ENCODE assay signal across 16 cellular contexts in the genomic region with DNA sequence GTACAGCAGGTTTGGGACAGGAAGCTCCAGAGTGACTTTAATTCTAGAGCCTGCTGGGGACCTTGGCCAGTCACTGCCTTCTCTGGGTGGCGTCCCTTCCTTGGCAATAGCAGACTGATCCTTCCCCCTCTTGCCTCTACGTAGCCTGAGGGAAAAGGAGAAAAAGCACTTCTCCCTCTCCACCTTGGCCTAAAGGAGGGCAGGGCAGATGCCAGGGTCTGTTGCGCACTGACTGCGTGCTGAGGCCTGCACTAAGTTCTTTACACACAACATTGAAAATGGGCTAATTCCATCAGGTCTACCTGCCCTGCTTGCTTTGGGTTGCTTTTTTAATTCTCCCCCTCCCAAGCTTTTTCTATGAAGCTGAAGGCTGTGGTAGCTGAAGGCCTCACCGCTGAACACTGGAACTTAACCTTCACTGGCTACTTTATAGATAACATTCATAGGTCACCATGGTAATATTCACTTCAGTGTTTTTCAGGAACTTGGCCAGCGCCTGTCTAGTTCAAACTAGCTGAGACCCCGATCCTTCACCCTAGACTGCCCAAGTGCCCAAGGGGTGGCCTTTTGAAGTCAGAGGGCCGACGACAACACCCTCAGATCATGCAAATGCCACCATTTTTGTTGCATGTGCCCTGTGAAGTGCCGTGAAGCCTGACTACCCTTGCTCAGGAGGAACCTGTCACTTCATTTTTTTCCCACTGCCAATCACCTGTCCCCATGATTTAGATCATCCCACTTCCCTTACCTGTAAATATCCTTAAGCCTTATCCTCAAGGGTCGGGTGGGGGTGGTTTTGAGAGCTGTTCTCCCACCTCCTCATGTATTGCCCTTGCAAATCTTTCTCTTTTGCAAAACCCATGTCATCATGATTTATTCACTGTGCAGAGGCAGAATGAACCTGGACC. TPM values are rescaled to one million over a fixed set of nuclear protein-coding genes. Genes with fewer than 3 reads are reported as not detected.
DNase-seq lines count a peak whose midpoint lies in the region; ATAC-seq, FAIRE-seq and TF ChIP-seq lines count a peak whose summit lies in the region.
"Had no signal": no experiment of that assay in that cellular context is flagged by ENCODE, and none has a peak within 500 bp of the region (broad histone marks: within the 10 kb centered on the region; RNA-seq: fewer than 3 reads in every experiment).

No MANE protein-coding gene starts in this region.

- no peak for ATAC-seq in naive thymus-derived CD8-positive, alpha-beta T cell
- ATAC-seq in naive thymus-derived CD4-positive, alpha-beta T cell = no peak
- no peak for ATAC-seq in stimulated activated naive B cell treated with anti-CD40 and anti-IgM and Interleukin-4, amounts not matched to agents 10 μg/mL and 1 μg/mL and 100 μg/mL, for 72 hours (replicated peaks)
- no peak for ATAC-seq in stimulated activated effector memory CD8-positive, alpha-beta T cell treated with anti-CD3 and anti-CD28 coated beads, Interleukin-12 subunit alpha, Interleukin-12 subunit beta, amount 100 ng/mL, for 72 hours

- H3K4me3 Mint-ChIP-seq in CD4-positive, alpha-beta memory T cell = peak overlapping the region in 1 of 8 donors; percentile 39
- H3K4me3 Mint-ChIP-seq in naive thymus-derived CD8-positive, alpha-beta T cell = no peak overlapping the region
- no peak overlapping the region for H3K4me3 Mint-ChIP-seq in naive thymus-derived CD4-positive, alpha-beta T cell
- no peak overlapping the region for H3K4me3 Mint-ChIP-seq in stimulated activated naive B cell treated with anti-CD40 and anti-IgM and Interleukin-4, amounts not matched to agents 10 μg/mL and 1 μg/mL and 100 μg/mL, for 72 hours
- H3K4me3 Mint-ChIP-seq in stimulated activated effector memory CD8-positive, alpha-beta T cell treated with anti-CD3 and anti-CD28 coated beads, Interleukin-12 subunit alpha, Interleukin-12 subunit beta, amount 100 ng/mL, for 72 hours = no peak overlapping the region
- H3K4me3 Mint-ChIP-seq: CD4-positive, alpha-beta T cell had no signal

- H3K9me3 ChIP-seq in CD4-positive, alpha-beta memory T cell (ENCODE audit: control insufficient read depth in 1 of 2, low read length in 2 of 2) = no peaks in the 10 kb centered on the region
- H3K9me3 ChIP-seq in MM.1S (replicated peaks; ENCODE audit: insufficient read depth, low read length) = no peaks in the 10 kb centered on the region
- H3K9me3 ChIP-seq in naive thymus-derived CD4-positive, alpha-beta T cell (ENCODE audit: control insufficient read depth in 2 of 3, low read length in 3 of 3) = no peaks in the 10 kb centered on the region

- H3K36me3 Mint-ChIP-seq in CD4-positive, alpha-beta memory T cell = no peaks in the 10 kb centered on the region
- H3K36me3 Mint-ChIP-seq in naive thymus-derived CD8-positive, alpha-beta T cell = peaks cover 0 to 1% (median 0%) of the 10 kb centered on the region in 3 donors
- peaks cover 0 to 2% (median 0%) of the 10 kb centered on the region in 5 donors for H3K36me3 Mint-ChIP-seq in naive thymus-derived CD4-positive, alpha-beta T cell
- no peaks in the 10 kb centered on the region for H3K36me3 Mint-ChIP-seq in stimulated activated naive B cell treated with anti-CD40 and anti-IgM and Interleukin-4, amounts not matched to agents 10 μg/mL and 1 μg/mL and 100 μg/mL, for 72 hours
- peaks cover 33% of the 10 kb centered on the region for H3K36me3 Mint-ChIP-seq in stimulated activated effector memory CD8-positive, alpha-beta T cell treated with anti-CD3 and anti-CD28 coated beads, Interleukin-12 subunit alpha, Interleukin-12 subunit beta, amount 100 ng/mL, for 72 hours

- H3K27ac Mint-ChIP-seq in CD4-positive, alpha-beta memory T cell = peak overlapping the region in 6 of 7 donors; percentile 3 to 37 (median 20)
- peak overlapping the region in 7 of 10 donors; percentile 10 to 78 (median 37) for H3K27ac Mint-ChIP-seq in naive thymus-derived CD8-positive, alpha-beta T cell
- H3K27ac Mint-ChIP-seq in naive thymus-derived CD4-positive, alpha-beta T cell = peak overlapping the region in 4 of 9 donors; percentile 26 to 56 (median 39)
- no peak overlapping the region for H3K27ac Mint-ChIP-seq in stimulated activated naive B cell treated with anti-CD40 and anti-IgM and Interleukin-4, amounts not matched to agents 10 μg/mL and 1 μg/mL and 100 μg/mL, for 72 hours
- no peak overlapping the region for H3K27ac Mint-ChIP-seq in stimulated activated effector memory CD8-positive, alpha-beta T cell treated with anti-CD3 and anti-CD28 coated beads, Interleukin-12 subunit alpha, Interleukin-12 subunit beta, amount 100 ng/mL, for 72 hours
- H3K27ac Mint-ChIP-seq: CD4-positive, alpha-beta T cell had no signal

- H3K36me3 ChIP-seq in CD4-positive, alpha-beta memory T cell (ENCODE audit: insufficient read depth, low read length) = no peaks in the 10 kb centered on the region
- H3K36me3 ChIP-seq in MM.1S (replicated peaks; ENCODE audit: insufficient read depth, low read length) = peaks cover 3% of the 10 kb centered on the region; the same call in 1 of the 2 replicates
- no peaks in the 10 kb centered on the region for H3K36me3 ChIP-seq in bronchial epithelial cell (ENCODE audit: control insufficient read depth, insufficient read depth, low read length)
- no peaks in the 10 kb centered on the region for H3K36me3 ChIP-seq in naive thymus-derived CD4-positive, alpha-beta T cell (ENCODE audit: control insufficient read depth in 2 of 3, insufficient read depth in 3 of 3, low read length in 3 of 3)

- POLR2A ChIA-PET in CD4-positive, alpha-beta memory T cell (lab: Charles Lee; ENCODE audit: partially characterized antibody) = no interaction called here
- POLR2A ChIA-PET in naive thymus-derived CD8-positive, alpha-beta T cell (lab: Charles Lee) = interaction anchor here (1.1 kb wide), 1 partner anchor 11 kb away, joined by 4 read pairs; no protein-coding TSS in a partner anchor
- POLR2A ChIA-PET in naive thymus-derived CD4-positive, alpha-beta T cell (lab: Charles Lee) = no interaction called here

- no peak overlapping the region for H3K9ac ChIP-seq in MM.1S (ENCODE audit: low read length)

- CTCF ChIA-PET in CD4-positive, alpha-beta memory T cell (lab: Charles Lee; ENCODE audit: partially characterized antibody) = interaction anchor here (1.3 kb wide), 1 partner anchor 15 kb away, joined by 3 read pairs; no protein-coding TSS in a partner anchor
- CTCF ChIA-PET in naive thymus-derived CD4-positive, alpha-beta T cell (lab: Charles Lee) = no interaction called here

- peaks cover 34% of the 10 kb centered on the region for H3K4me1 ChIP-seq in CD4-positive, alpha-beta memory T cell (ENCODE audit: insufficient read depth, low read length)
- H3K4me1 ChIP-seq in MM.1S (ENCODE audit: low read length) = peaks cover 46% of the 10 kb centered on the region
- peaks cover 25 to 30% of the 10 kb centered on the region in 2 donors for H3K4me1 ChIP-seq in naive thymus-derived CD4-positive, alpha-beta T cell (ENCODE audit: control insufficient read depth in 2 of 2, insufficient read depth in 2 of 2, low read length in 2 of 2)

- no peaks in the 10 kb centered on the region for H3K27me3 Mint-ChIP-seq in CD4-positive, alpha-beta memory T cell
- no peaks in the 10 kb centered on the region for H3K27me3 Mint-ChIP-seq in naive thymus-derived CD8-positive, alpha-beta T cell
- peaks cover 0 to 1% (median 0%) of the 10 kb centered on the region in 5 donors for H3K27me3 Mint-ChIP-seq in naive thymus-derived CD4-positive, alpha-beta T cell
- H3K27me3 Mint-ChIP-seq in stimulated activated naive B cell treated with anti-CD40 and anti-IgM and Interleukin-4, amounts not matched to agents 10 μg/mL and 1 μg/mL and 100 μg/mL, for 72 hours = no peaks in the 10 kb centered on the region
- H3K27me3 Mint-ChIP-seq: CD4-positive, alpha-beta T cell had no signal

- no peak overlapping the region for H3K27ac ChIP-seq in CD4-positive, alpha-beta memory T cell (ENCODE audit: low read depth, low read length)
- H3K27ac ChIP-seq in MM.1S (ENCODE audit: low read length) = peak overlapping the region; percentile 38; the same call in 1 of the 2 replicates
- no peak overlapping the region for H3K27ac ChIP-seq in naive thymus-derived CD4-positive, alpha-beta T cell (ENCODE audit: low read depth, low read length)

- H2AFZ ChIP-seq in MM.1S (ENCODE audit: low read length) = no peak overlapping the region

- no peaks in the 10 kb centered on the region for H3K27me3 ChIP-seq in CD4-positive, alpha-beta memory T cell (ENCODE audit: insufficient read depth, low read length)
- no peaks in the 10 kb centered on the region for H3K27me3 ChIP-seq in MM.1S (replicated peaks; ENCODE audit: insufficient read depth, low read length)
- H3K27me3 ChIP-seq in bronchial epithelial cell (ENCODE audit: control insufficient read depth, insufficient read depth, low read length) = no peaks in the 10 kb centered on the region
- no peaks in the 10 kb centered on the region for H3K27me3 ChIP-seq in naive thymus-derived CD4-positive, alpha-beta T cell (ENCODE audit: control insufficient read depth in 2 of 2, insufficient read depth in 2 of 2, low read length in 2 of 2)

- TF ChIP-seq CTCF in MM.1S (IDR thresholded peaks at IDR 0.05; ENCODE audit: low read length) (no peak), bronchial epithelial cell (IDR thresholded peaks at IDR 0.05; ENCODE audit: insufficient read depth, low read length, severe bottlenecking) (no peak), GM20000 (IDR thresholded peaks at IDR 0.05; ENCODE audit: extremely low read depth, missing control alignments) (no peak)

- intact Hi-C loops in CD4-positive, alpha-beta memory T cell (cut with micrococcal nuclease) = no loop called here
- intact Hi-C loops in naive thymus-derived CD4-positive, alpha-beta T cell (cut with micrococcal nuclease) = loop anchor here in 1 of 2 donors (10.0 kb wide), 1 partner anchor 91 kb away; no protein-coding TSS in a partner anchor

- peaks cover 52% of the 10 kb centered on the region for H3F3A ChIP-seq in MM.1S (ENCODE audit: insufficient read depth, low read length)

- peak overlapping the region; percentile 29; the same call in 1 of the 2 replicates for H3K4me2 ChIP-seq in MM.1S (ENCODE audit: low read depth, low read length)

- H3K4me3 ChIP-seq in CD4-positive, alpha-beta memory T cell (ENCODE audit: low read length in 2 of 2) = no peak overlapping the region
- H3K4me3 ChIP-seq in MM.1S (ENCODE audit: low read length) (no peak overlapping the region), bronchial epithelial cell (ENCODE audit: low read depth, low read length) (no peak overlapping the region)
- no peak overlapping the region for H3K4me3 ChIP-seq in naive thymus-derived CD4-positive, alpha-beta T cell (ENCODE audit: low read length)

- no peaks in the 10 kb centered on the region for H3K79me2 ChIP-seq in MM.1S (ENCODE audit: low read length)

- H3K9me2 ChIP-seq in MM.1S (replicated peaks; ENCODE audit: insufficient read depth, low read length) = no peaks in the 10 kb centered on the region

- H3K9me3 Mint-ChIP-seq in CD4-positive, alpha-beta memory T cell = no peaks in the 10 kb centered on the region
- H3K9me3 Mint-ChIP-seq in naive thymus-derived CD8-positive, alpha-beta T cell = no peaks in the 10 kb centered on the region
- H3K9me3 Mint-ChIP-seq in naive thymus-derived CD4-positive, alpha-beta T cell = no peaks in the 10 kb centered on the region
- H3K9me3 Mint-ChIP-seq in stimulated activated naive B cell treated with anti-CD40 and anti-IgM and Interleukin-4, amounts not matched to agents 10 μg/mL and 1 μg/mL and 100 μg/mL, for 72 hours = no peaks in the 10 kb centered on the region
- no peaks in the 10 kb centered on the region for H3K9me3 Mint-ChIP-seq in stimulated activated effector memory CD8-positive, alpha-beta T cell treated with anti-CD3 and anti-CD28 coated beads, Interleukin-12 subunit alpha, Interleukin-12 subunit beta, amount 100 ng/mL, for 72 hours
- H3K9me3 Mint-ChIP-seq: CD4-positive, alpha-beta T cell had no signal

- peaks cover 24 to 44% (median 35%) of the 10 kb centered on the region in 4 donors for H3K4me1 Mint-ChIP-seq in CD4-positive, alpha-beta memory T cell
- peaks cover 38 to 61% (median 45%) of the 10 kb centered on the region in 4 donors for H3K4me1 Mint-ChIP-seq in naive thymus-derived CD8-positive, alpha-beta T cell
- H3K4me1 Mint-ChIP-seq in naive thymus-derived CD4-positive, alpha-beta T cell = peaks cover 32 to 52% (median 34%) of the 10 kb centered on the region in 7 donors
- H3K4me1 Mint-ChIP-seq in stimulated activated naive B cell treated with anti-CD40 and anti-IgM and Interleukin-4, amounts not matched to agents 10 μg/mL and 1 μg/mL and 100 μg/mL, for 72 hours = peaks cover 30 to 35% of the 10 kb centered on the region in 2 donors
- H3K4me1 Mint-ChIP-seq in stimulated activated effector memory CD8-positive, alpha-beta T cell treated with anti-CD3 and anti-CD28 coated beads, Interleukin-12 subunit alpha, Interleukin-12 subunit beta, amount 100 ng/mL, for 72 hours = peaks cover 64% of the 10 kb centered on the region

- H4K20me1 ChIP-seq in MM.1S (ENCODE audit: insufficient read depth, low read length) = no peaks in the 10 kb centered on the region

- no peak for DNase-seq in CD4-positive, alpha-beta memory T cell
- no peak for DNase-seq in MM.1S
- peak; percentile 55 for DNase-seq in bronchial epithelial cell (ENCODE audit: low read depth)
- DNase-seq in naive thymus-derived CD8-positive, alpha-beta T cell = peak in 1 of 10 donors; percentile 31
- no peak for DNase-seq in GM20000 (ENCODE audit: low spot score)
- no peak for DNase-seq in naive thymus-derived CD4-positive, alpha-beta T cell
- no peak for DNase-seq in stimulated activated naive B cell treated with anti-CD40 and anti-IgM and Interleukin-4, amounts not matched to agents 10 μg/mL and 1 μg/mL and 100 μg/mL, for 72 hours
- no peak for DNase-seq in stimulated activated effector memory CD8-positive, alpha-beta T cell treated with anti-CD3 and anti-CD28 coated beads, Interleukin-12 subunit alpha, Interleukin-12 subunit beta, amount 100 ng/mL, for 72 hours (ENCODE audit: low spot score in 2 of 2)
- DNase-seq: CD4-positive, alpha-beta T cell; Karpas-422; NCI-H1417; NCI-H2029; NCI-H510A treated with DMSO at 0.1 percent for 48 hours had no signal

- FAIRE-seq in bronchial epithelial cell (lab: Jason Lieb, UNC) = no peak

RNA-seq across cellular contexts. Expression of gene PRF1, which starts 28.7 kb away (rescaled TPM):
- 10 to 100 TPM; 18.0 to 19.5 TPM for total RNA-seq in CD4-positive, alpha-beta memory T cell
- polyA plus RNA-seq in CD4-positive, alpha-beta memory T cell = 10 to 100 TPM; 65.0 to 67.5 TPM
- total RNA-seq in bronchial epithelial cell = not detected in 2 replicates
- 10 to 100 TPM; 14.7 to 16.8 TPM for total RNA-seq in naive thymus-derived CD8-positive, alpha-beta T cell
- 100 to 1,000 TPM in 1 of 3 donors, 10 to 100 TPM in 2; 58.3 to 435 (median 84.3) TPM for polyA plus RNA-seq in naive thymus-derived CD8-positive, alpha-beta T cell
- total RNA-seq in naive thymus-derived CD4-positive, alpha-beta T cell = 100 to 1,000 TPM in 2 of 5 experiments, 10 to 100 TPM in 2, 1 to 10 TPM in 1; 8.1 to 198 (median 30.7) TPM
- 10 to 100 TPM; 19.3 to 27.6 TPM for polyA plus RNA-seq in naive thymus-derived CD4-positive, alpha-beta T cell
- total RNA-seq: H4, RPMI7951, SK-MEL-5 had no signal

Comparison
In these comparisons a context has a peak if more than half of its experiments do, and no peak if none do; other contexts are left out.
1. H3K27ac Mint-ChIP-seq: peak in CD4-positive, alpha-beta memory T cell (6 of 7) and naive thymus-derived CD8-positive, alpha-beta T cell (7 of 10); none in stimulated activated naive B cell treated with anti-CD40 and anti-IgM and Interleukin-4, amounts not matched to agents 10 μg/mL and 1 μg/mL and 100 μg/mL, for 72 hours (single experiment) and stimulated activated effector memory CD8-positive, alpha-beta T cell treated with anti-CD3 and anti-CD28 coated beads, Interleukin-12 subunit alpha, Interleukin-12 subunit beta, amount 100 ng/mL, for 72 hours (single experiment).